In the genomic region with DNA sequence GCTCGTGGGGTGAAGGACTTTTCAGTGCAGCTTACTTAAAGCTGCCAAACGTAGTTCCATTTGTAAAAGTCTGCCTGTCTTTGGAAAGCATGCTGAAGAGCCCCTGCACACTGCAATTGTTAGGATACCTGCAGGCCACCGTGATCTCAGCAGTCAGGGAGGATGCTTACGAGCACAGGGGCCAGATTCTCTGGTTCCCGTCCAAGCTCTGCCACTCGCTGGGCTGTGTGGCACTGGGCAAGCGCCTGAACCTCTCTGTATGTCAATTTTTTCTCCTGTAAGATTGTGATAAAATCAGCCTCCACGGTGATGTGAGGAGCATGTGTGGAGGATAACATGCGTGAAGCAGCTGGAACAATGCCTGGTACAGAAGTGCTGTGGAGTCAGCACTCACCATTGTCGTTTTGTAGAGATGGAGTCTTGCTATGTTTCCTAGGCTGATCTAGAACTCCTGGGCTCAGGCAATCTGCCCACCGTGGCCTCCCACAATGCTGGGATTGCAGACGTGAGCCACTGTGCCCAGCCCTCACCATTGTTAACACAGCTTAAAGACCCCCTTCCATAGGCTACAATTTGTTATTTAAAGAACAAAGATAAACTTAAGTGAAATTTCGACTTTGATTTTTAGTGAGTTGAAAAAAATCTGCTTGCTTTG, we compare ENCODE assay signal across 9 cellular contexts. TPM values are rescaled to one million over a fixed set of nuclear protein-coding genes. Genes with fewer than 3 reads are reported as not detected.
DNase-seq lines count a peak whose midpoint lies in the region; ATAC-seq, FAIRE-seq and TF ChIP-seq lines count a peak whose summit lies in the region.
"Had no signal": no experiment of that assay in that cellular context is flagged by ENCODE, and none has a peak within 500 bp of the region (broad histone marks: within the 10 kb centered on the region; RNA-seq: fewer than 3 reads in every experiment).

No MANE protein-coding gene starts in this region.

- intact Hi-C loops in HepG2 (cut with micrococcal nuclease; ENCODE audit: unreplicated experiment) (loop anchor here (5.0 kb wide), 1 partner anchor 53 kb away; no protein-coding TSS in a partner anchor), right lobe of liver (cut with DNase I) (no loop called here)

- no peak overlapping the region for H3K23ac ChIP-seq in mesenchymal stem cell (ENCODE audit: low read length in 2 of 2)

- POLR2A ChIA-PET in HepG2 (lab: Yijun Ruan, JAX), result interaction anchor here (1.0 to 1.5 kb wide), 2 partner anchors 12 to 43 kb away, joined by 3 to 4 read pairs; no protein-coding TSS in a partner anchor

- ATAC-seq in HepG2, result peak; percentile 8
- no peak for ATAC-seq in right lobe of liver
- no peak for ATAC-seq in activated naive CD8-positive, alpha-beta T cell treated with anti-CD3 and anti-CD28 coated beads, Interleukin-2, amount 50 U/mL, for 24 hours

- no peak overlapping the region for H3K18ac ChIP-seq in mesenchymal stem cell (ENCODE audit: low read depth in 1 of 2, low read length in 2 of 2)

- H3K27me3 Mint-ChIP-seq in activated naive CD8-positive, alpha-beta T cell treated with anti-CD3 and anti-CD28 coated beads, Interleukin-2, amount 50 U/mL, for 24 hours, result no peaks in the 10 kb centered on the region

- BruUV-seq in HepG2 (replicated peaks; lab: Mats Ljungman, UMichigan), result TSS peak; percentile 92

- H3K4me2 ChIP-seq in HepG2 (ENCODE audit: low read depth, low read length), result peak overlapping the region; percentile 91
- H3K4me2 ChIP-seq in mesenchymal stem cell (ENCODE audit: low read length, poor library complexity, severe bottlenecking), result no peak overlapping the region

- H2BK12ac ChIP-seq in mesenchymal stem cell (ENCODE audit: low read length in 2 of 2), result no peak overlapping the region

- peaks cover 8% of the 10 kb centered on the region for H3K79me1 ChIP-seq in mesenchymal stem cell (replicated peaks; ENCODE audit: low read length, poor library complexity, severe bottlenecking)

- in situ Hi-C loops in HepG2 (cut with HindIII; ENCODE audit: extremely low pct_ligation_motif_present, low pct_unique_long_range_greater_than_20kb), result loop anchor here (5.0 kb wide), 1 partner anchor 43 kb away; no protein-coding TSS in a partner anchor

- FAIRE-seq in HepG2 (lab: Jason Lieb, UNC), result no peak

- no peaks in the 10 kb centered on the region for H3K9me3 Mint-ChIP-seq in activated naive CD8-positive, alpha-beta T cell treated with anti-CD3 and anti-CD28 coated beads, Interleukin-2, amount 50 U/mL, for 24 hours

- TF ChIP-seq RAD21 in HepG2 (CRISPR knock-in tag; IDR thresholded peaks at IDR 0.05), result no peak

- no peaks in the 10 kb centered on the region for H3K79me2 ChIP-seq in HepG2 (ENCODE audit: insufficient read depth, low read length)

- no peak for TF ChIP-seq POLR2A in HepG2 (IDR thresholded peaks at IDR 0.05; ENCODE audit: insufficient read depth in 1 of 2, low read depth in 2 of 2, low read length in 2 of 2)
- TF ChIP-seq POLR2A in right lobe of liver (IDR thresholded peaks at IDR 0.05), result no peak

- TF ChIP-seq CTCF in HepG2 (CRISPR knock-in tag; IDR thresholded peaks at IDR 0.05), result no peak
- TF ChIP-seq CTCF in right lobe of liver (IDR thresholded peaks at IDR 0.05), result no peak

- CTCF ChIA-PET in HepG2 (lab: Yijun Ruan, JAX; ENCODE audit: low intra/inter-chr PET ratio, low total read pairs), result no interaction called here

- H3K4me1 Mint-ChIP-seq in activated naive CD8-positive, alpha-beta T cell treated with anti-CD3 and anti-CD28 coated beads, Interleukin-2, amount 50 U/mL, for 24 hours, result no peaks in the 10 kb centered on the region

- H2AFZ ChIP-seq in HepG2 (ENCODE audit: low read length) (no peak overlapping the region), mesenchymal stem cell (ENCODE audit: low read depth, low read length) (no peak overlapping the region)

- H4K20me1 ChIP-seq in HepG2 (ENCODE audit: insufficient read depth, low read length), result no peaks in the 10 kb centered on the region

- peak overlapping the region; percentile 75 for H3K4me3 Mint-ChIP-seq in activated naive CD8-positive, alpha-beta T cell treated with anti-CD3 and anti-CD28 coated beads, Interleukin-2, amount 50 U/mL, for 24 hours

- H4K8ac ChIP-seq in mesenchymal stem cell (ENCODE audit: low read length), result no peak overlapping the region

- H3K9ac ChIP-seq in HepG2 (ENCODE audit: insufficient read depth, low read depth, low read length), result peak overlapping the region; percentile 70
- peak overlapping the region; percentile 90 for H3K9ac ChIP-seq in mesenchymal stem cell (ENCODE audit: low read length)

- H2BK15ac ChIP-seq in mesenchymal stem cell (ENCODE audit: low read depth, poor library complexity, severe bottlenecking), result no peak overlapping the region

- H3K4me1 ChIP-seq in HepG2 (ENCODE audit: insufficient read depth, low read length), result peaks cover 40% of the 10 kb centered on the region
- H3K4me1 ChIP-seq in right lobe of liver, result no peaks in the 10 kb centered on the region
- peaks cover 28% of the 10 kb centered on the region for H3K4me1 ChIP-seq in mesenchymal stem cell (ENCODE audit: control insufficient read depth, insufficient read depth, low read depth, low read length)
- H3K4me1 ChIP-seq: ascending aorta had no signal

- no peak overlapping the region for H2BK120ac ChIP-seq in mesenchymal stem cell (ENCODE audit: low read depth, low read length)

- H3K27ac ChIP-seq in HepG2 (ENCODE audit: extremely low read length, insufficient read depth, low read length) (peak overlapping the region; percentile 91), right lobe of liver (no peak overlapping the region), mesenchymal stem cell (ENCODE audit: low read length, poor library complexity, severe bottlenecking) (no peak overlapping the region)
- H3K27ac ChIP-seq: ascending aorta had no signal

- 46% methylated on average over 11 of the region's 13 CpGs for WGBS in HepG2 (ENCODE audit: low lambda C conversion rate)
- WGBS in right lobe of liver (ENCODE audit: insufficient coverage, low coverage, low lambda C conversion rate, missing lambda C conversion rate), result 81% methylated on average over 11 of the region's 13 CpGs
- WGBS in mesenchymal stem cell, result 93% methylated on average over 12 of the region's 13 CpGs

- H3K14ac ChIP-seq in mesenchymal stem cell (ENCODE audit: low read length in 2 of 2), result no peak overlapping the region

- H3K9me3 ChIP-seq in HepG2 (ENCODE audit: low read length) (no peaks in the 10 kb centered on the region), right lobe of liver (no peaks in the 10 kb centered on the region), mesenchymal stem cell (ENCODE audit: control insufficient read depth, low read length) (no peaks in the 10 kb centered on the region)
- H3K9me3 ChIP-seq: ascending aorta had no signal

- H3K27me3 ChIP-seq in HepG2 (ENCODE audit: control insufficient read depth in 1 of 2, insufficient read depth in 2 of 2, low read length in 2 of 2) (no peaks in the 10 kb centered on the region), right lobe of liver (no peaks in the 10 kb centered on the region), mesenchymal stem cell (ENCODE audit: control insufficient read depth in 1 of 2, insufficient read depth in 1 of 2, low read length in 2 of 2) (no peaks in the 10 kb centered on the region)
- H3K27me3 ChIP-seq: ascending aorta had no signal

- H2BK5ac ChIP-seq in mesenchymal stem cell (ENCODE audit: low read depth, low read length, poor library complexity, severe bottlenecking), result no peak overlapping the region

- H2AK5ac ChIP-seq in mesenchymal stem cell (ENCODE audit: low read length, severe bottlenecking), result no peak overlapping the region

- H3K36me3 Mint-ChIP-seq in activated naive CD8-positive, alpha-beta T cell treated with anti-CD3 and anti-CD28 coated beads, Interleukin-2, amount 50 U/mL, for 24 hours (ENCODE audit: low read depth), result peaks cover 2% of the 10 kb centered on the region

- H3K36me3 ChIP-seq in HepG2 (replicated peaks in 1 of 2; ENCODE audit: control insufficient read depth in 1 of 2, insufficient read depth in 2 of 2, low read length in 2 of 2), result no peaks in the 10 kb centered on the region
- H3K36me3 ChIP-seq in right lobe of liver, result no peaks in the 10 kb centered on the region
- peaks cover 24 to 30% of the 10 kb centered on the region in 2 experiments for H3K36me3 ChIP-seq in mesenchymal stem cell (ENCODE audit: control insufficient read depth in 1 of 2, insufficient read depth in 2 of 2, low read depth in 1 of 2, low read length in 2 of 2)

- no peak for TF ChIP-seq EP300 in HepG2 (IDR thresholded peaks at IDR 0.05; ENCODE audit: low read depth in 2 of 2, low read length in 2 of 2)
- no peak for TF ChIP-seq EP300 in HepG2 (CRISPR knock-in tag; IDR thresholded peaks at IDR 0.05; ENCODE audit: borderline replicate concordance)

- peak overlapping the region; percentile 69 for H3K27ac Mint-ChIP-seq in activated naive CD8-positive, alpha-beta T cell treated with anti-CD3 and anti-CD28 coated beads, Interleukin-2, amount 50 U/mL, for 24 hours

- H4K91ac ChIP-seq in mesenchymal stem cell (ENCODE audit: low read length), result no peak overlapping the region

- DNase-seq in HepG2 (ENCODE audit: low spot score) (no peak), right lobe of liver (no peak), mesenchymal stem cell (no peak), NCI-H226 (no peak), NCI-H2081 treated with DMSO at 0.1 percent for 48 hours (lab: John Stamatoyannopoulos, UW) (no peak), NCI-H524 (lab: John Stamatoyannopoulos, UW) (no peak)
- no peak for DNase-seq in activated naive CD8-positive, alpha-beta T cell treated with anti-CD3 and anti-CD28 coated beads, Interleukin-2, amount 50 U/mL, for 24 hours
- no peak for DNase-seq in stimulated activated CD4-positive, alpha-beta T cell treated with anti-CD3 and anti-CD28 coated beads, Interleukin-2, amount 100 ng/mL, for 48 hours

- H3K4ac ChIP-seq in mesenchymal stem cell (ENCODE audit: low read depth in 1 of 2, low read length in 2 of 2), result no peak overlapping the region

- H3K4me3 ChIP-seq in HepG2 (replicated peaks in 1 of 3; ENCODE audit: insufficient read depth in 1 of 3, low read depth in 2 of 3, low read length in 3 of 3), result peak overlapping the region; percentile 53 to 77 (median 75)
- no peak overlapping the region for H3K4me3 ChIP-seq in right lobe of liver
- H3K4me3 ChIP-seq in mesenchymal stem cell (ENCODE audit: insufficient read depth in 1 of 2, low read depth in 1 of 2, low read length in 2 of 2), result peak overlapping the region in 1 of 2 experiments; percentile 91

RNA-seq across cellular contexts. Expression of a gene that starts 3.5 kb away (rescaled TPM):
- total RNA-seq in HepG2 (2016; rRNA removed; fragmentation: Illumina TruSeq; extraction: Trizol) (0.34 and 0.40 TPM in 2 replicates), right lobe of liver (1 to 10 TPM in 4 of 6 experiments, under 1 TPM in 2; 0.37 to 1.7 (median 1.1) TPM)
- 0.18 and 0.30 TPM in 2 replicates for total RNA-seq in HepG2 (2016; cell fraction: cytosol; rRNA removed; fragmentation: Illumina TruSeq; extraction: Trizol; ENCODE audit: low read depth)
- total RNA-seq in HepG2 (2016; cell fraction: insoluble cytoplasmic fraction; rRNA removed; fragmentation: Illumina TruSeq; extraction: Trizol), result 0.37 and 0.50 TPM in 2 replicates
- 0.62 TPM in 2 replicates for total RNA-seq in HepG2 (2016; cell fraction: membrane; rRNA removed; fragmentation: Illumina TruSeq; extraction: Trizol)
- total RNA-seq in HepG2 (2016; cell fraction: nucleus; rRNA removed; fragmentation: Illumina TruSeq; extraction: Trizol), result 0.44 and 0.68 TPM in 2 replicates
- 0.34 and 0.65 TPM in 2 replicates for polyA plus RNA-seq in HepG2 (2011; rRNA removed)
- polyA plus RNA-seq in HepG2 (2011; cell fraction: cytosol; rRNA removed), result 0.48 and 0.72 TPM in 2 replicates
- polyA plus RNA-seq in HepG2 (2011; cell fraction: nucleus; rRNA removed), result 0.47 and 0.61 TPM in 2 replicates
- polyA plus RNA-seq in HepG2 (2012), result 0.56 and 0.63 TPM in 2 replicates
- 0.46 and 0.52 TPM in 2 replicates for polyA plus RNA-seq in HepG2 (2016; cell fraction: cytosol; fragmentation: Illumina TruSeq; extraction: Trizol; ENCODE audit: low read depth)
- 0.41 and 0.65 TPM in 2 replicates for polyA plus RNA-seq in HepG2 (2016; cell fraction: insoluble cytoplasmic fraction; fragmentation: Illumina TruSeq; extraction: Trizol; ENCODE audit: low read depth)
- polyA plus RNA-seq in HepG2 (2016; cell fraction: membrane; fragmentation: Illumina TruSeq; extraction: Trizol; ENCODE audit: low read depth), result 0.74 and 1.2 TPM in 2 replicates
- polyA plus RNA-seq in HepG2 (2016; cell fraction: nucleus; fragmentation: Illumina TruSeq; extraction: Trizol; ENCODE audit: insufficient read depth, low read depth), result 1.1 and 1.6 TPM in 2 replicates
- 0.66 and 3.3 TPM in 2 replicates for polyA minus RNA-seq in HepG2 (2011; rRNA and poly(A)+ RNA removed; ENCODE audit: low replicate concordance)
- 0.30 TPM in 1 of 2 replicates, not detected in the other for polyA minus RNA-seq in HepG2 (2011; cell fraction: cytosol; rRNA and poly(A)+ RNA removed)
- polyA minus RNA-seq in HepG2 (2011; cell fraction: nucleus; rRNA and poly(A)+ RNA removed), result 0.64 and 0.87 TPM in 2 replicates
- polyA plus RNA-seq in mesenchymal stem cell (2013, experiment 1 of 2), result 0.48 TPM
- 0.49 TPM for polyA plus RNA-seq in mesenchymal stem cell (2013, experiment 2 of 2)

RNA-seq across cellular contexts. Expression of a gene that starts 40.7 kb away (rescaled TPM):
- total RNA-seq in HepG2 (2016; rRNA removed; fragmentation: Illumina TruSeq; extraction: Trizol) (7.4 and 9.6 TPM in 2 replicates), right lobe of liver (10 to 100 TPM in 3 of 6 experiments, 1 to 10 TPM in 3; 6.1 to 11.7 (median 9.3) TPM)
- 12.3 and 13.3 TPM in 2 replicates for total RNA-seq in HepG2 (2016; cell fraction: cytosol; rRNA removed; fragmentation: Illumina TruSeq; extraction: Trizol; ENCODE audit: low read depth)
- total RNA-seq in HepG2 (2016; cell fraction: insoluble cytoplasmic fraction; rRNA removed; fragmentation: Illumina TruSeq; extraction: Trizol), result 6.4 and 10.2 TPM in 2 replicates
- 9.2 and 9.7 TPM in 2 replicates for total RNA-seq in HepG2 (2016; cell fraction: membrane; rRNA removed; fragmentation: Illumina TruSeq; extraction: Trizol)
- total RNA-seq in HepG2 (2016; cell fraction: nucleus; rRNA removed; fragmentation: Illumina TruSeq; extraction: Trizol), result 16.2 and 17.5 TPM in 2 replicates
- 9.1 and 11.9 TPM in 2 replicates for polyA plus RNA-seq in HepG2 (2011; rRNA removed)
- polyA plus RNA-seq in HepG2 (2011; cell fraction: cytosol; rRNA removed), result 7.6 and 8.0 TPM in 2 replicates
- 23.2 and 28.2 TPM in 2 replicates for polyA plus RNA-seq in HepG2 (2011; cell fraction: nucleus; rRNA removed)
- polyA plus RNA-seq in HepG2 (2012), result 11.5 and 12.0 TPM in 2 replicates
- polyA plus RNA-seq in HepG2 (2016; cell fraction: cytosol; fragmentation: Illumina TruSeq; extraction: Trizol; ENCODE audit: low read depth), result 2.5 and 2.6 TPM in 2 replicates
- 7.2 and 9.3 TPM in 2 replicates for polyA plus RNA-seq in HepG2 (2016; cell fraction: insoluble cytoplasmic fraction; fragmentation: Illumina TruSeq; extraction: Trizol; ENCODE audit: low read depth)
- polyA plus RNA-seq in HepG2 (2016; cell fraction: membrane; fragmentation: Illumina TruSeq; extraction: Trizol; ENCODE audit: low read depth), result 4.7 and 5.4 TPM in 2 replicates
- polyA plus RNA-seq in HepG2 (2016; cell fraction: nucleus; fragmentation: Illumina TruSeq; extraction: Trizol; ENCODE audit: insufficient read depth, low read depth), result 56.9 and 58.1 TPM in 2 replicates
- 6.2 and 8.7 TPM in 2 replicates for polyA minus RNA-seq in HepG2 (2011; rRNA and poly(A)+ RNA removed; ENCODE audit: low replicate concordance)
- 2.3 and 2.4 TPM in 2 replicates for polyA minus RNA-seq in HepG2 (2011; cell fraction: cytosol; rRNA and poly(A)+ RNA removed)
- 17.4 and 24.3 TPM in 2 replicates for polyA minus RNA-seq in HepG2 (2011; cell fraction: nucleus; rRNA and poly(A)+ RNA removed)
- polyA plus RNA-seq in mesenchymal stem cell (2013, experiment 1 of 2), result 7.1 TPM
- 6.5 TPM for polyA plus RNA-seq in mesenchymal stem cell (2013, experiment 2 of 2)

Comparison
In these comparisons a context has a peak if more than half of its experiments do, and no peak if none do; other contexts are left out.
1. H3K4me3 ChIP-seq: peak in HepG2 (3 of 3); none in right lobe of liver (0 of 3).